ENCODE assay signal across 30 cellular contexts in the genomic region with DNA sequence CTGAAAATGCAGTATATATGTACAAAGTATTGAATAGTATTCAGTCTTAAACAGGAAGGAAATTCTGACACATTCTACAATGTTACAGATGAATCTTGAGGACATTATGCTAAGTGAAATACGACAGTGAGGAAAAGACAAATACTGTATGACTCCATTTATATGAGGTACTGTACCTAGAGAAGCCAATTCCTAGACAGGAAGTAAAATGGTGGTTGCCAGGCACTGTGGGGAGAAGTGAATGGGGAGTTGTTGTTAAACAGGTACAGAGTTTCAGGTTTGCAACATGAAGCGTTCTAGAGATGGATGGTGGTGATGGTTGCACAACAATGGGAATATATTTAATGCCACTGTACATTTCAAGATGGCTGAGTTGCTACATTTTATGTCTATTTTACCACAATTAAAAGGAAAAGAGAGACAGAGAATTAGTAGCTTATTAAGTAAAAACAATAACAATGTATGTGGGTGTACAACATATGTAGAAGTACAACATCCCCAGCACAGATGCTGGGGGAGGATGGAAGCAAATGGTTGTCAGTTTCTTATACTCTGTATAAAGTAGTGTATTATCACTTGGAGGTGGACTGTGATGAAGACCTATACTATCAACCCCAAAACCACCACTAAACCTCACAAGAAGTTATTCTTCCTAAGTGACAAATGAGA.
"Had no signal": no experiment of that assay in that cellular context is flagged by ENCODE, and none has a peak within 500 bp of the region (broad histone marks: within the 10 kb centered on the region; RNA-seq: fewer than 3 reads in every experiment).

No MANE protein-coding gene starts in this region.

- FAIRE-seq: frontal cortex, islet of Langerhans had no signal

- H3K4me1 ChIP-seq: colonic mucosa, uterus had no signal

- H3K9me3 Mint-ChIP-seq: natural killer cell had no signal

- H3K4me3 ChIP-seq: adrenal gland, body of pancreas, cardiac muscle cell, colonic mucosa, left lung, lower lobe of right lung, uterus had no signal

- H3K4me3 Mint-ChIP-seq: activated CD4-positive, alpha-beta T cell treated with anti-CD3 and anti-CD28 coated beads, Interleukin-2, amount 10 ng/mL, durations not matched to agents 7 days and 5 days; activated CD8-positive, alpha-beta memory T cell treated with anti-CD3 and anti-CD28 coated beads, Interleukin-2, amount 10 ng/mL, durations not matched to agents 7 days and 5 days; activated CD8-positive, alpha-beta T cell treated with anti-CD3 and anti-CD28 coated beads, Interleukin-2, amount 10 ng/mL, durations not matched to agents 7 days and 5 days; activated naive CD4-positive, alpha-beta T cell treated with anti-CD3 and anti-CD28 coated beads, Interleukin-2, amount 50 U/mL, for 24 hours; natural killer cell; T-helper 17 cell had no signal

- H3K36me3 ChIP-seq: adrenal gland, cardiac muscle cell, colonic mucosa, left lung, lower lobe of right lung, uterus had no signal

- H3K27ac Mint-ChIP-seq: activated CD4-positive, alpha-beta T cell treated with anti-CD3 and anti-CD28 coated beads, Interleukin-2, amount 10 ng/mL, durations not matched to agents 7 days and 5 days; activated CD8-positive, alpha-beta memory T cell treated with anti-CD3 and anti-CD28 coated beads, Interleukin-2, amount 10 ng/mL, durations not matched to agents 7 days and 5 days; activated CD8-positive, alpha-beta T cell treated with anti-CD3 and anti-CD28 coated beads, Interleukin-2, amount 10 ng/mL, durations not matched to agents 7 days and 5 days; activated naive CD4-positive, alpha-beta T cell treated with anti-CD3 and anti-CD28 coated beads, Interleukin-2, amount 50 U/mL, for 24 hours; natural killer cell; T-helper 17 cell had no signal

- H3K9me3 ChIP-seq: adrenal gland, body of pancreas, colonic mucosa, uterus had no signal

- H3K27ac ChIP-seq: adrenal gland, body of pancreas, cardiac muscle cell, colonic mucosa, left lung, lower lobe of right lung, uterus, VCaP had no signal

- H3K36me3 Mint-ChIP-seq: activated naive CD4-positive, alpha-beta T cell treated with anti-CD3 and anti-CD28 coated beads, Interleukin-2, amount 50 U/mL, for 24 hours had no signal

- H3K27me3 Mint-ChIP-seq: activated CD8-positive, alpha-beta memory T cell treated with anti-CD3 and anti-CD28 coated beads, Interleukin-2, amount 10 ng/mL, durations not matched to agents 7 days and 5 days; activated naive CD4-positive, alpha-beta T cell treated with anti-CD3 and anti-CD28 coated beads, Interleukin-2, amount 50 U/mL, for 24 hours; T-helper 17 cell had no signal

- ATAC-seq: activated CD4-positive, CD25-positive, alpha-beta regulatory T cell treated with anti-CD3 and anti-CD28 coated beads, Interleukin-2, amount 50 U/mL, for 24 hours; activated CD8-positive, alpha-beta memory T cell treated with anti-CD3 and anti-CD28 coated beads, Interleukin-2, amount 10 ng/mL, durations not matched to agents 7 days and 5 days; activated CD8-positive, alpha-beta T cell treated with anti-CD3 and anti-CD28 coated beads, Interleukin-2, amount 10 ng/mL, durations not matched to agents 7 days and 5 days; body of pancreas; left lung; lower lobe of right lung; natural killer cell; right cardiac atrium; T-helper 17 cell had no signal

- DNase-seq: activated CD4-positive, alpha-beta T cell treated with anti-CD3 and anti-CD28 coated beads, Interleukin-2, amount 10 ng/mL, durations not matched to agents 7 days and 5 days; activated CD8-positive, alpha-beta memory T cell treated with anti-CD3 and anti-CD28 coated beads, Interleukin-2, amount 10 ng/mL, durations not matched to agents 7 days and 5 days; activated CD8-positive, alpha-beta T cell treated with anti-CD3 and anti-CD28 coated beads, Interleukin-2, amount 10 ng/mL, durations not matched to agents 7 days and 5 days; activated effector memory CD4-positive, alpha-beta T cell treated with anti-CD3 and anti-CD28 coated beads, Interleukin-2, amount 50 U/mL, for 16 hours; adrenal gland; aorta; body of pancreas; cerebellar nuclear complex; colonic mucosa; effector memory CD4-positive, alpha-beta T cell; glutamatergic neuron; left lung; lower lobe of right lung; mesendoderm; natural killer cell; posterior cingulate gyrus; right cardiac atrium; stimulated activated CD4-positive, alpha-beta T cell treated with anti-CD3 and anti-CD28 coated beads, Interleukin-15, amount 100 ng/mL, for 24 hours; stimulated activated CD4-positive, alpha-beta T cell treated with anti-CD3 and anti-CD28 coated beads, Interleukin-2, amount 100 ng/mL, for 24 hours; stimulated activated naive CD4-positive, alpha-beta T cell treated with Interleukin-2 at 50 U/mL for 16 hours; SW 1271; T-helper 17 cell; trophoblast cell; uterus had no signal
